Comparison of ENCODE assay signal across 8 cellular contexts in the genomic region with DNA sequence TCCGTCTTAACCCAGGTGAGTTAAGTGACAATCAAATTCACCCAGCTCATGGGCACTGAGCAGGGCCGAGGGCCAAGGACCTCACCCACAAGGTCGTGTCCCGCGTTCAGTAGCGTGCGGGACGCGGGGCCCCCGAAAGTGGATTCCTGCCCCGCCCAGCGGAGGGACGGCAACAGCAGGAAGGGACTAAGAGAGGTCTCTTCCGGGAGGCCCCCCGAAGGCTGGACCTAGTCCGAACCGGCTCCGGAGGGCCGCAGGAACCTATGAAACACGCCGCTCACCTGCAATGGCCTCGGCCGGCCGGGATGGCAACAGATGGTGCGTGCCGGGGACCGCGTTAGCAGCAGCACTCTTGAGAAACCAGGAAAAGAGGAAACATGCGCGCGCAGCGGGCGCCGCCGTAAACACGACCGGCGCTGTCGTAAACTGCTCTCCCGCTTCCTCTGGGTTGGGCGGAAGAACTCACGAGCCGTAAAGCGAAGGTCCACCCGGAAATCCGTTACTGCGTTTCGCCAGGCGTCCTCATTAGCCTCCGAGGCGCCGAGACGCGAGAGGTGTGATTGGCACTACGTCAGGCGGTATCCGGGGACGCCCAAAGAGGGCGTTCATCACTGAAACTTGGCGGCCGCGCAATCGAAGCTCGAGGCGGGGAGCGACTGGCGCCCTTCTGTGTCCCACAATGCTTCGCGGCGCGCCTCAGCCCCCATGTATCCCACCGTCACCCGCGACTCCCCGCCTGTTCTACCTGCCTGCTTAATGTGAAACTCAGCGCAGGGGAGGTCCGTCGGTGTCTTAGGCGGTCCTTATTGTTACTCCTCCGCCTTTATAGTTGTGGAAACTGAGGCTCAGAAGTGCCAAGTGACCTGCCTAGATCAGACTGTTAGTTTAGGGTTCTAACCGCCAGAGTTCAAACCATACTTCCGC. TPM values are rescaled to one million over a fixed set of nuclear protein-coding genes. Genes with fewer than 3 reads are reported as not detected.
DNase-seq lines count a peak whose midpoint lies in the region; ATAC-seq and TF ChIP-seq lines count a peak whose summit lies in the region.

A gene with protein sequence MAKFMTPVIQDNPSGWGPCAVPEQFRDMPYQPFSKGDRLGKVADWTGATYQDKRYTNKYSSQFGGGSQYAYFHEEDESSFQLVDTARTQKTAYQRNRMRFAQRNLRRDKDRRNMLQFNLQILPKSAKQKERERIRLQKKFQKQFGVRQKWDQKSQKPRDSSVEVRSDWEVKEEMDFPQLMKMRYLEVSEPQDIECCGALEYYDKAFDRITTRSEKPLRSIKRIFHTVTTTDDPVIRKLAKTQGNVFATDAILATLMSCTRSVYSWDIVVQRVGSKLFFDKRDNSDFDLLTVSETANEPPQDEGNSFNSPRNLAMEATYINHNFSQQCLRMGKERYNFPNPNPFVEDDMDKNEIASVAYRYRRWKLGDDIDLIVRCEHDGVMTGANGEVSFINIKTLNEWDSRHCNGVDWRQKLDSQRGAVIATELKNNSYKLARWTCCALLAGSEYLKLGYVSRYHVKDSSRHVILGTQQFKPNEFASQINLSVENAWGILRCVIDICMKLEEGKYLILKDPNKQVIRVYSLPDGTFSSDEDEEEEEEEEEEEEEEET (minus strand): TSS at position 372 of the 924 bp plus-strand sequence. CDS start 3,045 bp downstream, outside the sequence.

- peak; percentile 96 for DNase-seq in BJ (ENCODE audit: low read depth)
- peak; percentile 100 for DNase-seq in NCI-H69 (lab: John Stamatoyannopoulos, UW)
- peak; percentile 99 for DNase-seq in activated CD4-positive, alpha-beta T cell treated with anti-CD3 and anti-CD28 coated beads, Interleukin-2, amount 10 ng/mL, durations not matched to agents 7 days and 5 days
- DNase-seq in coronary artery (ENCODE audit: low spot score) = peak; percentile 98
- DNase-seq in stimulated activated CD4-positive, alpha-beta T cell treated with anti-CD3 and anti-CD28 coated beads, Interleukin-1b, Interleukin-23, amount 100 ng/mL, for 4 hours (ENCODE audit: low read depth in 2 of 2) = peak; percentile 94 to 95

- no peaks in the 10 kb centered on the region for H3K9me3 Mint-ChIP-seq in activated CD4-positive, alpha-beta T cell treated with anti-CD3 and anti-CD28 coated beads, Interleukin-2, amount 10 ng/mL, durations not matched to agents 7 days and 5 days

- CTCF ChIA-PET in BJ (lab: Yijun Ruan, JAX) = interaction anchor here (0.7 to 3.5 kb wide), 2 partner anchors 18 to 199 kb away, joined by 3 to 13 read pairs; no protein-coding TSS in a partner anchor
- CTCF ChIA-PET in activated CD4-positive, alpha-beta T cell treated with anti-CD3 and anti-CD28 coated beads, Interleukin-2, amount 10 ng/mL, durations not matched to agents 7 days and 5 days (lab: Charles Lee) = interaction anchor here (0.6 to 2.2 kb wide), 8 partner anchors 9 to 1160 kb away, joined by 3 to 8 read pairs (median 3); partner anchors contain the start of gene FOXRED2

- H3K4me3 ChIP-seq in BJ (ENCODE audit: low read depth, low read length) (peak within 1 kb of the TSS; percentile 80), coronary artery (peak within 1 kb of the TSS; percentile 79)

- H3K4me1 Mint-ChIP-seq in activated CD4-positive, alpha-beta T cell treated with anti-CD3 and anti-CD28 coated beads, Interleukin-2, amount 10 ng/mL, durations not matched to agents 7 days and 5 days = peaks cover 32% of the 10 kb centered on the region

- H3K27ac Mint-ChIP-seq in activated CD4-positive, alpha-beta T cell treated with anti-CD3 and anti-CD28 coated beads, Interleukin-2, amount 10 ng/mL, durations not matched to agents 7 days and 5 days = peak within 1 kb of the TSS; percentile 100

- H3K36me3 Mint-ChIP-seq in activated CD4-positive, alpha-beta T cell treated with anti-CD3 and anti-CD28 coated beads, Interleukin-2, amount 10 ng/mL, durations not matched to agents 7 days and 5 days (ENCODE audit: low read depth) = peaks cover 30% of the 10 kb centered on the region

- no peaks in the 10 kb centered on the region for H3K27me3 Mint-ChIP-seq in activated CD4-positive, alpha-beta T cell treated with anti-CD3 and anti-CD28 coated beads, Interleukin-2, amount 10 ng/mL, durations not matched to agents 7 days and 5 days

- no peak for TF ChIP-seq CTCF in BJ (IDR thresholded peaks at IDR 0.05; ENCODE audit: insufficient read depth, low read depth, low read length)
- TF ChIP-seq CTCF in coronary artery (IDR thresholded peaks at IDR 0.05) = no peak

- H3K36me3 ChIP-seq in BJ (ENCODE audit: control insufficient read depth, insufficient read depth, low read length) = peaks cover 9% of the 10 kb centered on the region; the same call in 1 of the 2 replicates

- H3K4me3 Mint-ChIP-seq in activated CD4-positive, alpha-beta T cell treated with anti-CD3 and anti-CD28 coated beads, Interleukin-2, amount 10 ng/mL, durations not matched to agents 7 days and 5 days = peak within 1 kb of the TSS; percentile 95

- H3K27me3 ChIP-seq in BJ (ENCODE audit: control insufficient read depth, insufficient read depth, low read length) (no peaks in the 10 kb centered on the region), layer of hippocampus (ENCODE audit: control insufficient read depth, insufficient read depth, low read length) (no peaks in the 10 kb centered on the region)

- peak within 1 kb of the TSS; percentile 89 to 93 for H3K27ac ChIP-seq in coronary artery
- H3K27ac ChIP-seq in layer of hippocampus (ENCODE audit: low read depth, low read length) = peak within 1 kb of the TSS; percentile 83

- POLR2A ChIA-PET in BJ (lab: Charles Lee) = interaction anchor here (0.6 to 0.7 kb wide), 3 partner anchors 16 to 1161 kb away, joined by 3 to 7 read pairs (median 3); no protein-coding TSS in a partner anchor
- POLR2A ChIA-PET in activated CD4-positive, alpha-beta T cell treated with anti-CD3 and anti-CD28 coated beads, Interleukin-2, amount 10 ng/mL, durations not matched to agents 7 days and 5 days (lab: Charles Lee) = interaction anchor here (0.6 kb wide), 2 partner anchors 687 to 886 kb away, joined by 3 to 5 read pairs; no protein-coding TSS in a partner anchor

- peak; percentile 93 for ATAC-seq in GM19328 (IDR thresholded peaks at IDR 0.05; ENCODE audit: unreplicated experiment)
- ATAC-seq in HG03520 (IDR thresholded peaks at IDR 0.05; ENCODE audit: unreplicated experiment) = peak; percentile 83

RNA-seq across cellular contexts. Expression of the gene that starts here (rescaled TPM):
- 420 and 505 TPM in 2 replicates for polyA plus RNA-seq in BJ (2011; rRNA removed)
- polyA minus RNA-seq in BJ (2011; rRNA and poly(A)+ RNA removed) = 212 and 368 TPM in 2 replicates
- 100 to 1,000 TPM; 189 to 194 TPM for total RNA-seq in activated CD4-positive, alpha-beta T cell treated with anti-CD3 and anti-CD28 coated beads, Interleukin-2, amount 10 ng/mL, durations not matched to agents 7 days and 5 days

Comparison
In these comparisons a context has a peak if more than half of its experiments do, and no peak if none do; other contexts are left out.
1. Peak in every context shown above with its lines: DNase-seq, ATAC-seq, H3K4me3 ChIP-seq and H3K27ac ChIP-seq.